8 cellular contexts compared by ENCODE assay signal in the genomic region with DNA sequence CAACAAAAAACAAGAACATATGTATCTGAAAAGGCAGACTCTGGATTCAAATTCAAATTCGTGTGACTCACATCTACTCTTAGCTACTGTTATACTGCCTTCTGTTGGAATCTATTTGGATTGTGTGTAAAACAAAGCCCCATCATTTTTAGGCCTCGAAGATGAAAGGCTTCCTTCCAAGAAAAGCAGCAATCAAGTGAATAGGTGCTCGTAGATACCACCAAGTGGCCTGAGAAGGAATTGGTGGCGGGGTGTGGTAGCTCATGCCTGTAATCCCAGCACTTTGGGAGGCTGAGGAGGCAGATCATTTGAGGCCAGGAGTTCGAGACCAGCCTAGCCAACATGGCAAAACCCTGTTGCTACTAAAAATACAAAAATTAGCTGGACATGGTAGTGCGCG. TPM values are rescaled to one million over a fixed set of nuclear protein-coding genes. Genes with fewer than 3 reads are reported as not detected.
A peak's percentile ranks its signal among the peaks of the same experiment; 100 is the strongest.
DNase-seq lines count a peak whose midpoint lies in the region; ATAC-seq and TF ChIP-seq lines count a peak whose summit lies in the region.

No MANE protein-coding gene starts in this region.

- no peak overlapping the region for H3K4ac ChIP-seq in H9 (ENCODE audit: low read depth, low read length)

- no peak overlapping the region for H4K91ac ChIP-seq in H9 (ENCODE audit: insufficient read length, low read depth, low read length)

- H2BK12ac ChIP-seq in H9 (ENCODE audit: insufficient read length, low read depth, low read length) = no peak overlapping the region

- H3K79me2 ChIP-seq in H9 (ENCODE audit: insufficient read depth, low read length) = no peaks in the 10 kb centered on the region

- H3K4me3 ChIP-seq in body of pancreas = no peak overlapping the region

- 0 out of 5 replicates have a peak, but pooled peaks cover 0 to 2% of the 10 kb centered on the region in 2 experiments for H3K9me3 Mint-ChIP-seq in H9

- TF ChIP-seq CTCF in H9 (conservative IDR thresholded peaks at IDR 0.05) (peak; percentile 56), VCaP (conservative IDR thresholded peaks at IDR 0.05) (peak; percentile 62), body of pancreas (IDR thresholded peaks at IDR 0.05) (no peak)

- H4K8ac ChIP-seq in H9 (replicated peaks; ENCODE audit: insufficient read length, low read depth, low read length) = no peak overlapping the region

- peak overlapping the region in 2 of 3 experiments; percentile 49 to 97; a peak in 1 of 7 replicates for H3K27ac Mint-ChIP-seq in H9

- no peak overlapping the region for H3K18ac ChIP-seq in H9 (ENCODE audit: insufficient read length, low read depth, low read length)

- H3K27ac ChIP-seq in H9 (ENCODE audit: insufficient read length, low read depth, low read length) (no peak overlapping the region), VCaP (no peak overlapping the region), caudate nucleus (ENCODE audit: low read depth, low read length) (no peak overlapping the region), body of pancreas (no peak overlapping the region)

- no peak overlapping the region for H2BK20ac ChIP-seq in H9 (ENCODE audit: low read depth, low read length, poor library complexity, severe bottlenecking)

- H3K27me3 Mint-ChIP-seq in H9 (ENCODE audit: low read depth) = peaks cover 13% of the 10 kb centered on the region

- H3K56ac ChIP-seq in H9 (ENCODE audit: insufficient read length, low read depth, low read length) = no peak overlapping the region

- no peak for TF ChIP-seq POLR2A in body of pancreas (IDR thresholded peaks at IDR 0.05)

- intact Hi-C loops in body of pancreas (cut with DNase I) = no loop called here

- H3K36me3 Mint-ChIP-seq in H9 (ENCODE audit: insufficient read depth in 1 of 3, low read depth in 3 of 3) = peaks cover 17 to 33% (median 28%) of the 10 kb centered on the region in 3 experiments; a peak in 6 of 7 replicates

- H3K23me2 ChIP-seq in H9 (ENCODE audit: insufficient read length, low read depth, low read length, poor library complexity, severe bottlenecking) = peaks cover 8% of the 10 kb centered on the region

- peaks cover 8% of the 10 kb centered on the region; the same call in 1 of the 2 replicates for H3K4me1 ChIP-seq in H9 (ENCODE audit: insufficient read depth, low read length)
- peaks cover 12% of the 10 kb centered on the region for H3K4me1 ChIP-seq in body of pancreas

- no peak overlapping the region for H2BK120ac ChIP-seq in H9 (ENCODE audit: low read depth, low read length, poor library complexity, severe bottlenecking)

- H3K27me3 ChIP-seq in H9 (ENCODE audit: insufficient read depth, low read length) (no peaks in the 10 kb centered on the region), body of pancreas (peaks cover 0 to 12% of the 10 kb centered on the region in 2 donors)

- ATAC-seq in body of pancreas = no peak

- no peak overlapping the region for H4K5ac ChIP-seq in H9 (ENCODE audit: insufficient read length, low read depth, low read length)

- no peak overlapping the region for H3K9ac ChIP-seq in H9 (ENCODE audit: extremely low read depth, insufficient read length, low read length)

- H3T11ph ChIP-seq in H9 (ENCODE audit: low read length) = no peak overlapping the region

- peaks cover 64 to 72% of the 10 kb centered on the region in 2 experiments for H3K4me1 Mint-ChIP-seq in H9

- H2BK15ac ChIP-seq in H9 (ENCODE audit: low read depth, low read length) = no peak overlapping the region

- DNase-seq in DMS53 (lab: John Stamatoyannopoulos, UW) = peak; percentile 16
- no peak for DNase-seq in DMS53 treated with DMSO at 0.1 percent for 48 hours (lab: John Stamatoyannopoulos, UW; ENCODE audit: unreplicated experiment)
- peak; percentile 65 for DNase-seq in H9
- peak; percentile 28 for DNase-seq in iris pigment epithelial cell (ENCODE audit: low read depth)
- DNase-seq in middle frontal gyrus (ENCODE audit: extremely low spot score, low spot score) = no peak
- DNase-seq in caudate nucleus (lab: John Stamatoyannopoulos, UW) = no peak
- no peak for DNase-seq in body of pancreas

- H3K23ac ChIP-seq in H9 (ENCODE audit: insufficient read length, low read depth, low read length) = no peak overlapping the region

- no peaks in the 10 kb centered on the region for H3K36me3 ChIP-seq in body of pancreas (replicated peaks in 1 of 2; ENCODE audit: insufficient read depth in 1 of 2, low read depth in 2 of 2)

- no peak overlapping the region for H2AFZ ChIP-seq in H9 (ENCODE audit: low read length)

- H3K9me3 ChIP-seq in H9 (ENCODE audit: control insufficient read depth, low read depth, low read length) = no peaks in the 10 kb centered on the region
- no peaks in the 10 kb centered on the region for H3K9me3 ChIP-seq in body of pancreas

- H2BK5ac ChIP-seq in H9 (ENCODE audit: insufficient read length, low read length) = no peak overlapping the region

- no peaks in the 10 kb centered on the region for H4K20me1 ChIP-seq in H9 (ENCODE audit: control insufficient read depth, insufficient read depth, insufficient read length)

- no peak overlapping the region for H2AK5ac ChIP-seq in H9 (ENCODE audit: insufficient read length, low read length)

- no peak overlapping the region for H3K4me3 Mint-ChIP-seq in H9

- no peak overlapping the region for H3K14ac ChIP-seq in H9 (ENCODE audit: insufficient read depth, low read length)

- H3K4me2 ChIP-seq in H9 (ENCODE audit: insufficient read depth, insufficient read length, low read length) = no peak overlapping the region

- H3K79me1 ChIP-seq in H9 (ENCODE audit: insufficient read depth, low read depth, low read length, poor library complexity, severe bottlenecking) = no peaks in the 10 kb centered on the region

- no CpG with 5 or more reads among the region's 7 CpGs for WGBS in H9 (ENCODE audit: extremely low coverage, insufficient read length, low lambda C conversion rate)
- 69 to 73% methylated on average over 7 of the region's 7 CpGs for WGBS in body of pancreas, 2 donors

RNA-seq across cellular contexts. Expression of a gene that starts 4.2 kb away (rescaled TPM):
- total RNA-seq in H9 (2021) (24.7 and 25.9 TPM in 2 replicates), body of pancreas (1 to 10 TPM in 1 of 2 donors, under 1 TPM in 1; 0.66 to 3.4 TPM)

Comparison
In these comparisons a context has a peak if more than half of its experiments do, and no peak if none do; other contexts are left out.
1. DNase-seq: peak in DMS53 (single experiment), H9 (single experiment) and iris pigment epithelial cell (single experiment); none in DMS53 treated with DMSO at 0.1 percent for 48 hours (single experiment), middle frontal gyrus (single experiment), caudate nucleus (0 of 61) and body of pancreas (0 of 4).
2. CTCF ChIP-seq: peak in H9 (single experiment) and VCaP (single experiment); none in body of pancreas (0 of 7).